Comparison of ENCODE assay signal across 8 cellular contexts in the genomic region with DNA sequence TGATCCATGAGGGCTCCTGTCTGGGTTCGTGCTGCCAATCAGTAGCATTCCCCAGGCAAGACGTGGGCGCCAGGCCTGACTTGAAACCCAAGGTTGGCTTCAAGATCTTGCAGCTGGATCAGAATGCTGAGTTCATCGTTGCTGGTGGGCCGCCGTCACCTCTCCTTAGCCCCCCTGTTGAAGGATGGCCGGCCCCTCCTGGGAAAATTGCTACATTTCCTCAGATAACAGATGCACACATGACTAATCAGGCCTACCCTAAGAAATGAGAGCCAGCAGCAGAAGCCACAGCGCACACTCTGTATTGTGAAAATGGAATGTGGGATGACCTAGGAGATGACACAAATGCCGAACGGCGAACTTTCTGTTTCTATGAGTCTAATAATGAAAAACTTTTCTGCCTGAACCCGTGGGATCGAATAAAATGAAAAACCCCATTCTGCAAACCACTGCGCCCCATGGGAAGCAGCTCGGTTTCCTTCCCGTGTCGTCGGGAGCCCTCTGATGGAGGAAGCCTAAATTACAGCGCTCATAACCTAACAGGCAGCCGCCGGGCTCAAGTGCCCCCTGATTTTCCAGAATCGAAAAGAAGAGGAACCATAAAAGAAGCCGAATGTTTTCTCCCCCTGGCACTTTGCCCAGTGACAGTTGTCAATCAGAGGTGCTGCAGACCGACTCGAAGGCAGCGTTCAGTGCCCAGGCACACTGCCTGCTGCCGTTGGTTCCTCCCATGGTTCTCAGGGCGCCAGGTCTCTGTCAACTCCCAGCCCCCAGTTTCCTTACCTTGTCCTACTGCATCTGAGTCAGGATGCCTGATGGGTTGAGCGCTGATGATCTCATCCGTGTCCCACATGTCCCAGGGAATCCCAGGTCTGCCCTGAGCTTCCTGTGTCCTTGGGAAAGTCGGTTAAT. TPM values are rescaled to one million over a fixed set of nuclear protein-coding genes. Genes with fewer than 3 reads are reported as not detected.
A peak's percentile ranks its signal among the peaks of the same experiment; 100 is the strongest.
DNase-seq lines count a peak whose midpoint lies in the region; ATAC-seq and TF ChIP-seq lines count a peak whose summit lies in the region.

No MANE protein-coding gene starts in this region.

- H3K27ac ChIP-seq in HL-60 (replicated peaks) (no peak overlapping the region), RWPE2 (ENCODE audit: poor library complexity, severe bottlenecking) (peak overlapping the region; percentile 20), upper lobe of left lung (peak overlapping the region; percentile 19 to 69 (median 62))

- peak; percentile 56 for ATAC-seq in RWPE2 (ENCODE audit: low read depth)
- ATAC-seq in upper lobe of left lung (ENCODE audit: low FRiP score in 2 of 2), result peak; percentile 67 to 84
- ATAC-seq in GM18868 (IDR thresholded peaks at IDR 0.05; ENCODE audit: unreplicated experiment), result no peak

- POLR2A ChIA-PET in GM10248 (lab: Yijun Ruan, JAX), result no interaction called here

- H3K4me3 ChIP-seq in HL-60 (replicated peaks; ENCODE audit: insufficient read depth, low read length), result peak overlapping the region; percentile 6; the same call in 1 of the 2 replicates
- no peak overlapping the region for H3K4me3 ChIP-seq in RWPE2 (ENCODE audit: severe bottlenecking)
- peak overlapping the region in 1 of 4 donors; percentile 15 for H3K4me3 ChIP-seq in upper lobe of left lung

- H3K27me3 ChIP-seq in HL-60 (ENCODE audit: insufficient read depth, poor library complexity, severe bottlenecking) (peaks cover 25% of the 10 kb centered on the region), RWPE2 (ENCODE audit: insufficient read depth, poor library complexity, severe bottlenecking) (no peaks in the 10 kb centered on the region), upper lobe of left lung (peaks cover 0 to 23% (median 9%) of the 10 kb centered on the region in 4 donors)

- H3K4me1 ChIP-seq in RWPE2 (ENCODE audit: insufficient read depth, poor library complexity, severe bottlenecking) (peaks cover 18% of the 10 kb centered on the region), upper lobe of left lung (peaks cover 10 to 51% (median 22%) of the 10 kb centered on the region in 4 donors)

- no peaks in the 10 kb centered on the region for H3K9me3 ChIP-seq in RWPE2 (ENCODE audit: severe bottlenecking)
- H3K9me3 ChIP-seq in upper lobe of left lung, result no peaks in the 10 kb centered on the region

- TF ChIP-seq EP300 in upper lobe of left lung (IDR thresholded peaks at IDR 0.05), result no peak

- intact Hi-C loops in posterior vena cava (cut with DNase I), result loop anchor here (2.0 to 5.0 kb wide), 4 partner anchors 36 to 84 kb away; a partner anchor contains a TSS

- H3K36me3 ChIP-seq in RWPE2 (ENCODE audit: low read depth) (no peaks in the 10 kb centered on the region), upper lobe of left lung (no peaks in the 10 kb centered on the region)

- TF ChIP-seq CTCF in GM10248 (IDR thresholded peaks at IDR 0.05; ENCODE audit: control extremely low read depth, extremely low read depth, low read depth, missing control alignments), result peak; percentile 82
- TF ChIP-seq CTCF in HL-60 (IDR thresholded peaks at IDR 0.05; ENCODE audit: insufficient read depth, low read length), result peak; percentile 50
- peak; percentile 86 for TF ChIP-seq CTCF in RWPE2 (IDR thresholded peaks at IDR 0.05; ENCODE audit: poor library complexity, severe bottlenecking)
- peak; percentile 63 to 79 (median 77) for TF ChIP-seq CTCF in upper lobe of left lung (IDR thresholded peaks at IDR 0.05)

- TF ChIP-seq POLR2A in upper lobe of left lung (IDR thresholded peaks at IDR 0.05), result no peak

- 23 to 27% methylated on average over 25 to 31 of the region's 31 CpGs for WGBS in upper lobe of left lung, 2 donors

- CTCF ChIA-PET in GM10248 (lab: Yijun Ruan, JAX), result interaction anchor here (0.7 to 10.1 kb wide), 28 partner anchors 9 to 295 kb away, joined by 3 to 84 read pairs (median 5); a partner anchor contains a TSS

- DNase-seq in GM10248 (ENCODE audit: extremely low spot score), result peak; percentile 74
- peak; percentile 52 to 89 for DNase-seq in HL-60 (ENCODE audit: low read depth in 1 of 2, low spot score in 1 of 2)
- DNase-seq in RWPE2 (ENCODE audit: low spot score), result no peak
- DNase-seq in activated naive CD4-positive, alpha-beta T cell (lab: John Stamatoyannopoulos, UW), result peak in 3 of 4 experiments; percentile 17 to 36 (median 29)
- peak; percentile 74 for DNase-seq in glomerular visceral epithelial cell (ENCODE audit: extremely low spot score)
- peak; percentile 88 for DNase-seq in posterior vena cava (ENCODE audit: low spot score)
- peak in 1 of 2 donors; percentile 71 for DNase-seq in upper lobe of left lung

RNA-seq across cellular contexts. Expression of a gene that starts 38.2 kb away (rescaled TPM):
- total RNA-seq in posterior vena cava, result 10 to 100 TPM; 56.0 to 59.6 TPM
- total RNA-seq in upper lobe of left lung, result 10 to 100 TPM; 36.7 to 57.0 (median 44.5) TPM
